Comparison of ENCODE assay signal across 18 cellular contexts in the genomic region with DNA sequence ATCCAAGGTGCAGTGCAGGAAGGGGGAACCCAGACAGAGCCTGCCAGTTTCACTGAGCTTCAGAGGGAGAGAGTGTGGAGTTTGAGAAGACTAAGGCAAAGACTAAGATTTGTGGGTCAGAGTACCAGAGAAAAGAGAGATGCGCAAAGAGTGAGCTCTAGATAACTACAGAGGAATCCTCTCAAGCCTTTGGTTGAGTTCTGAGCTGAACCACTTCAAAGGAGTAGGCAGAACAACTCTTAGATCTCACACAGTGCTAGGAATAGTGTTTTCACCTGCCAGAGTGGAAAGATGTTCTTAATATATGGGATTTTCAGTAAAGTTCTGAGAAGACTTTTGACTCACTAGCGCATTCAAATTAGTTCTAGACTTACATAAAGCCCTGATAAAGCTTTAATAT. TPM values are rescaled to one million over a fixed set of nuclear protein-coding genes. Genes with fewer than 3 reads are reported as not detected.
A peak's percentile ranks its signal among the peaks of the same experiment; 100 is the strongest.
DNase-seq lines count a peak whose midpoint lies in the region; ATAC-seq lines count a peak whose summit lies in the region.
"Had no signal": no experiment of that assay in that cellular context is flagged by ENCODE, and none has a peak within 500 bp of the region (broad histone marks: within the 10 kb centered on the region; RNA-seq: fewer than 3 reads in every experiment).

No MANE protein-coding gene starts in this region.

- H3K9me3 ChIP-seq in T-helper 17 cell (ENCODE audit: control insufficient read depth, low read length, poor library complexity, severe bottlenecking): no peaks in the 10 kb centered on the region
- H3K9me3 ChIP-seq: BE2C, MG63 had no signal

- H3K27ac Mint-ChIP-seq in T-helper 17 cell: peak overlapping the region; percentile 95
- H3K27ac Mint-ChIP-seq in stimulated activated naive CD8-positive, alpha-beta T cell treated with anti-CD3 and anti-CD28 coated beads, Interleukin-15, Interleukin-2, amounts not matched to agents 100 ng/mL and 50 ng/mL, for 24 hours: peak overlapping the region; percentile 3

- DNase-seq in stimulated activated naive CD4-positive, alpha-beta T cell (lab: John Stamatoyannopoulos, UW): peak in 4 of 6 experiments; percentile 6 to 61 (median 36)
- no peak for DNase-seq in stimulated activated naive CD4-positive, alpha-beta T cell treated with Interleukin-2 at 50 U/mL for 16 hours (lab: John Stamatoyannopoulos, UW)
- no peak for DNase-seq in T-helper 17 cell
- peak; percentile 48 for DNase-seq in central memory CD4-positive, alpha-beta T cell
- DNase-seq: BE2C; EL; MG63; NCI-H1092 treated with DMSO at 0.1 percent for 48 hours; NCI-H1694; NCI-H345; NCI-H526 treated with DMSO at 0.1 percent for 48 hours; NK-92 treated with Interleukin-12 subunit alpha and Interleukin-12 subunit beta, amount 100 ng/mL, for 24 hours; OCI-M1; RPMI8226 had no signal

- peaks cover 42% of the 10 kb centered on the region for H3K4me1 Mint-ChIP-seq in T-helper 17 cell
- H3K4me1 Mint-ChIP-seq in stimulated activated naive CD8-positive, alpha-beta T cell treated with anti-CD3 and anti-CD28 coated beads, Interleukin-15, Interleukin-2, amounts not matched to agents 100 ng/mL and 50 ng/mL, for 24 hours (ENCODE audit: low read depth): peaks cover 49% of the 10 kb centered on the region

- ATAC-seq in T-helper 17 cell: peak; percentile 99
- no peak for ATAC-seq in GM21528 (IDR thresholded peaks at IDR 0.05; ENCODE audit: low FRiP score, unreplicated experiment)
- no peak for ATAC-seq in GM18873 (IDR thresholded peaks at IDR 0.05; ENCODE audit: low FRiP score, unreplicated experiment)
- ATAC-seq: HepG2 had no signal

- peak overlapping the region; percentile 56 for H3K4me3 Mint-ChIP-seq in T-helper 17 cell
- H3K4me3 Mint-ChIP-seq in stimulated activated naive CD8-positive, alpha-beta T cell treated with anti-CD3 and anti-CD28 coated beads, Interleukin-15, Interleukin-2, amounts not matched to agents 100 ng/mL and 50 ng/mL, for 24 hours: no peak overlapping the region

- H3K9me3 Mint-ChIP-seq in stimulated activated naive CD8-positive, alpha-beta T cell treated with anti-CD3 and anti-CD28 coated beads, Interleukin-15, Interleukin-2, amounts not matched to agents 100 ng/mL and 50 ng/mL, for 24 hours: peaks cover 5% of the 10 kb centered on the region

- peaks cover 3% of the 10 kb centered on the region for H3K36me3 Mint-ChIP-seq in T-helper 17 cell (ENCODE audit: low read depth)
- peaks cover 20% of the 10 kb centered on the region for H3K36me3 Mint-ChIP-seq in stimulated activated naive CD8-positive, alpha-beta T cell treated with anti-CD3 and anti-CD28 coated beads, Interleukin-15, Interleukin-2, amounts not matched to agents 100 ng/mL and 50 ng/mL, for 24 hours (ENCODE audit: low read depth)

- H3K27me3 Mint-ChIP-seq in T-helper 17 cell: no peaks in the 10 kb centered on the region
- H3K27me3 Mint-ChIP-seq in stimulated activated naive CD8-positive, alpha-beta T cell treated with anti-CD3 and anti-CD28 coated beads, Interleukin-15, Interleukin-2, amounts not matched to agents 100 ng/mL and 50 ng/mL, for 24 hours: no peaks in the 10 kb centered on the region

RNA-seq across cellular contexts. Expression of gene M6PR, which starts 10.7 kb away (rescaled TPM):
- 100 to 1,000 TPM; 185 to 188 TPM for total RNA-seq in T-helper 17 cell

RNA-seq across cellular contexts. Expression of gene KLRG1, which starts 29.2 kb away (rescaled TPM):
- 10 to 100 TPM in 1 of 2 donors, 1 to 10 TPM in 1; 9.9 to 22.2 TPM for total RNA-seq in T-helper 17 cell

RNA-seq across cellular contexts. Expression of gene PHC1, which starts 45.9 kb away (rescaled TPM):
- total RNA-seq in T-helper 17 cell: 10 to 100 TPM; 52.7 to 54.1 TPM

Comparison
In these comparisons a context has a peak if more than half of its experiments do, and no peak if none do; other contexts are left out.
1. DNase-seq: peak in stimulated activated naive CD4-positive, alpha-beta T cell (4 of 6) and central memory CD4-positive, alpha-beta T cell (single experiment); none in stimulated activated naive CD4-positive, alpha-beta T cell treated with Interleukin-2 at 50 U/mL for 16 hours (single experiment) and T-helper 17 cell (0 of 3).